Comparison of ENCODE assay signal across 1 cellular context in genomic region chr20:55471052-55472006, GRCh38.
TF ChIP-seq lines count a peak whose summit lies in the region.

No MANE protein-coding gene starts in this region.

TF ChIP-seq in HepG2, 621 proteins besides CTCF, POLR2A, EP300 and RAD21 (continued from another document and continues in another):
- TF ChIP-seq HIC2 (CRISPR knock-in tag; IDR thresholded peaks at IDR 0.05; ENCODE audit: low read depth) (no peak), NFAT5 (CRISPR knock-in tag; IDR thresholded peaks at IDR 0.05) (no peak), ZNF44 (CRISPR knock-in tag; IDR thresholded peaks at IDR 0.05) (no peak), ZHX1 (CRISPR knock-in tag; IDR thresholded peaks at IDR 0.05; ENCODE audit: low read depth) (0 out of 2 replicates have a peak, but pooled peaks have one; percentile 20), CEBPB (IDR thresholded peaks at IDR 0.05; ENCODE audit: borderline replicate concordance, low read depth, low read length) (no peak), SNAI1 (CRISPR knock-in tag; IDR thresholded peaks at IDR 0.05; ENCODE audit: borderline replicate concordance) (no peak), TOPORS (CRISPR knock-in tag; IDR thresholded peaks at IDR 0.05) (no peak), ZNF607 (CRISPR knock-in tag; IDR thresholded peaks at IDR 0.05; ENCODE audit: borderline replicate concordance) (no peak; the same call in 1 of the 2 replicates), ZBTB7B (CRISPR knock-in tag; IDR thresholded peaks at IDR 0.05) (no peak), HOXA5 (CRISPR knock-in tag; IDR thresholded peaks at IDR 0.05) (peak; percentile 64; the same call in 1 of the 2 replicates), CSRNP1 (CRISPR knock-in tag; IDR thresholded peaks at IDR 0.05) (no peak; the same call in 1 of the 2 replicates), ZIK1 (CRISPR knock-in tag; IDR thresholded peaks at IDR 0.05; ENCODE audit: borderline replicate concordance, low read depth) (no peak), ZNF414 (CRISPR knock-in tag; IDR thresholded peaks at IDR 0.05) (no peak), REXO4 (CRISPR knock-in tag; IDR thresholded peaks at IDR 0.05; ENCODE audit: borderline replicate concordance) (no peak), ZNF816 (CRISPR knock-in tag; IDR thresholded peaks at IDR 0.05; ENCODE audit: borderline replicate concordance) (no peak; the same call in 1 of the 2 replicates), ERF (CRISPR knock-in tag; IDR thresholded peaks at IDR 0.05) (peak; percentile 65; the same call in 1 of the 2 replicates), RERE (CRISPR knock-in tag; IDR thresholded peaks at IDR 0.05; ENCODE audit: low read depth) (no peak; the same call in none of the 2 replicates), ZNF10 (CRISPR knock-in tag; IDR thresholded peaks at IDR 0.05; ENCODE audit: borderline replicate concordance, low read depth) (no peak), NCOR1 (IDR thresholded peaks at IDR 0.05; ENCODE audit: borderline replicate concordance, low read length) (0 out of 2 replicates have a peak, but pooled peaks have one; percentile 22), HOXD1 (CRISPR knock-in tag; IDR thresholded peaks at IDR 0.05) (0 out of 2 replicates have a peak, but pooled peaks have one; percentile 56), PRDM10 (CRISPR knock-in tag; IDR thresholded peaks at IDR 0.05; ENCODE audit: low read depth) (no peak), MTA3 (CRISPR knock-in tag; IDR thresholded peaks at IDR 0.05) (no peak), ZEB1 (IDR thresholded peaks at IDR 0.05; ENCODE audit: insufficient replicate concordance, low read depth) (no peak), SMARCC2 (IDR thresholded peaks at IDR 0.05) (no peak), ETV6 (CRISPR knock-in tag; conservative IDR thresholded peaks at IDR 0.05) (no peak), KDM6A (CRISPR knock-in tag; IDR thresholded peaks at IDR 0.05; ENCODE audit: low read depth) (peak; percentile 58), KLF9 (CRISPR knock-in tag; IDR thresholded peaks at IDR 0.05; ENCODE audit: low read depth) (no peak), MEIS1 (CRISPR knock-in tag; IDR thresholded peaks at IDR 0.05; ENCODE audit: borderline replicate concordance) (no peak), ZNF761 (CRISPR knock-in tag; conservative IDR thresholded peaks at IDR 0.05) (0 out of 2 replicates have a peak, but pooled peaks have one; percentile 13), KAT8 (CRISPR knock-in tag; IDR thresholded peaks at IDR 0.05) (peak; percentile 72; the same call in 1 of the 2 replicates), THRA (CRISPR knock-in tag; IDR thresholded peaks at IDR 0.05; ENCODE audit: borderline replicate concordance) (peak; percentile 71), SMAD9 (CRISPR knock-in tag; IDR thresholded peaks at IDR 0.05) (no peak), ELF4 (CRISPR knock-in tag; IDR thresholded peaks at IDR 0.05; ENCODE audit: borderline replicate concordance) (no peak), HNRNPH1 (optimal IDR thresholded peaks at IDR 0.05; ENCODE audit: low read depth, low read length) (no peak), RELA (CRISPR knock-in tag; IDR thresholded peaks at IDR 0.05) (no peak)
